In genomic region chr1:42973304-42973703, GRCh38 we compare ENCODE assay signal across 1 cellular context.
TF ChIP-seq lines count a peak whose summit lies in the region.

No MANE protein-coding gene starts in this region.

TF ChIP-seq in K562, 482 proteins besides CTCF, POLR2A, EP300 and RAD21 (continued from another document):
- TF ChIP-seq ETV6 (IDR thresholded peaks at IDR 0.05; ENCODE audit: borderline replicate concordance in 1 of 2, low read depth in 2 of 2, low read length in 1 of 2) = no peak
- no peak for TF ChIP-seq ETV6 (CRISPR knock-in tag; IDR thresholded peaks at IDR 0.05; ENCODE audit: borderline replicate concordance)
- no peak for TF ChIP-seq BCOR (IDR thresholded peaks at IDR 0.05)
- no peak for TF ChIP-seq KDM2B (CRISPR knock-in tag; IDR thresholded peaks at IDR 0.05)
- TF ChIP-seq, protein P1, sequence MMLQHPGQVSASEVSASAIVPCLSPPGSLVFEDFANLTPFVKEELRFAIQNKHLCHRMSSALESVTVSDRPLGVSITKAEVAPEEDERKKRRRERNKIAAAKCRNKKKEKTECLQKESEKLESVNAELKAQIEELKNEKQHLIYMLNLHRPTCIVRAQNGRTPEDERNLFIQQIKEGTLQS (IDR thresholded peaks at IDR 0.05) = peak; percentile 53; the same call in 1 of the 2 replicates
- TF ChIP-seq, protein P1 (CRISPR knock-in tag; conservative IDR thresholded peaks at IDR 0.05) = no peak
- no peak for TF ChIP-seq TCFL5 (CRISPR knock-in tag; conservative IDR thresholded peaks at IDR 0.05)
